ENCODE assay signal across 16 cellular contexts in the genomic region with DNA sequence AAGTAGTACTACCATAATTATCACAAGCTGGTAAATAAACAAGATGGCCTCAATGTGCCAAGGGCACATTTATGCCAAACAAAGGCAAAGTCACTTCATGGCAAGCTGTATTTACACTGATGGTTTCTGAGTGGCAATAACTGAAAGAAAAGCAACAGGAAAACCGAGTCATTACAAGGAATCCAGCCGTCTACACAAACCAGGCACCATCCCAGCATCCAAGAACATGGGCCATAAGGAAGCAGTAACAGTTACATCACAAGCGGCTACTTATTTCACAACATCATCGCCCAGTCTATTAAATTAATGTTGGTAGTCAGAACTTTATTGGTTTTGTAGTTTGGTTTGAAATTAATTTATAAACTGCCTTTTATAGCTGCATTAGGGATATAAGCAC.
DNase-seq lines count a peak whose midpoint lies in the region; ATAC-seq and TF ChIP-seq lines count a peak whose summit lies in the region.
"Had no signal": no experiment of that assay in that cellular context is flagged by ENCODE, and none has a peak within 500 bp of the region (broad histone marks: within the 10 kb centered on the region; RNA-seq: fewer than 3 reads in every experiment).

No MANE protein-coding gene starts in this region.

- no peak for TF ChIP-seq CTCF in CD4-positive, alpha-beta T cell (IDR thresholded peaks at IDR 0.05)
- TF ChIP-seq CTCF in KMS-11 (conservative IDR thresholded peaks at IDR 0.05; ENCODE audit: low read depth, low read length) = no peak; the same call in 1 of the 2 replicates
- no peak for TF ChIP-seq CTCF in fibroblast of villous mesenchyme (IDR thresholded peaks at IDR 0.05; ENCODE audit: insufficient read depth, low read depth, low read length)

- POLR2A ChIA-PET in CD4-positive, alpha-beta T cell (lab: Charles Lee) = interaction anchor here (0.8 kb wide), 1 partner anchor 78 kb away, joined by 3 read pairs; no protein-coding TSS in a partner anchor

- DNase-seq in CD4-positive, alpha-beta T cell = no peak
- DNase-seq in T-helper 17 cell (no peak), fibroblast of villous mesenchyme (ENCODE audit: low read depth) (peak; percentile 73), NCI-H82 (lab: John Stamatoyannopoulos, UW) (no peak)
- DNase-seq: activated CD8-positive, alpha-beta memory T cell treated with anti-CD3 and anti-CD28 coated beads, Interleukin-2, amount 50 U/mL, for 48 hours; DMS79 treated with DMSO at 0.1 percent for 48 hours; dorsolateral prefrontal cortex; hypothalamus; mucosa of descending colon; NCI-H1436 treated with DMSO at 0.1 percent for 48 hours; SJCRH30; stomach had no signal

- ATAC-seq in CD4-positive, alpha-beta T cell (ENCODE audit: poor library complexity) = no peak
- no peak for ATAC-seq in T-helper 17 cell
- no peak for ATAC-seq in GM21529 (IDR thresholded peaks at IDR 0.05; ENCODE audit: unreplicated experiment)
- no peak for ATAC-seq in GM21526 (IDR thresholded peaks at IDR 0.05; ENCODE audit: low FRiP score, unreplicated experiment)
- no peak for ATAC-seq in HG02763 (IDR thresholded peaks at IDR 0.05; ENCODE audit: unreplicated experiment)
- ATAC-seq: mucosa of descending colon had no signal

- peak overlapping the region; percentile 70 for H3K27ac Mint-ChIP-seq in CD4-positive, alpha-beta T cell
- peak overlapping the region; percentile 74 for H3K27ac Mint-ChIP-seq in T-helper 17 cell

- no peaks in the 10 kb centered on the region for H3K9me3 Mint-ChIP-seq in CD4-positive, alpha-beta T cell

- H3K27me3 Mint-ChIP-seq in CD4-positive, alpha-beta T cell = no peaks in the 10 kb centered on the region
- H3K27me3 Mint-ChIP-seq in T-helper 17 cell = no peaks in the 10 kb centered on the region

- H3K4me1 ChIP-seq in KMS-11 (ENCODE audit: low read depth, poor library complexity, severe bottlenecking) = peaks cover 48% of the 10 kb centered on the region
- H3K4me1 ChIP-seq: SJCRH30 had no signal

- no peaks in the 10 kb centered on the region for H3K36me3 Mint-ChIP-seq in CD4-positive, alpha-beta T cell (ENCODE audit: low read depth)
- H3K36me3 Mint-ChIP-seq in T-helper 17 cell (ENCODE audit: low read depth) = no peaks in the 10 kb centered on the region

- peak overlapping the region; percentile 79 for H3K4me3 ChIP-seq in KMS-11 (IDR thresholded peaks at IDR 0.05; ENCODE audit: insufficient read depth, low read depth, low read length)
- no peak overlapping the region for H3K4me3 ChIP-seq in fibroblast of villous mesenchyme (ENCODE audit: low read depth, low read length)
- H3K4me3 ChIP-seq: dorsolateral prefrontal cortex, mucosa of descending colon, SJCRH30, stomach had no signal

- CTCF ChIA-PET in CD4-positive, alpha-beta T cell (lab: Charles Lee) = interaction anchor here (0.6 kb wide), 1 partner anchor 750 kb away, joined by 3 read pairs; the partner anchor contains the start of gene UTS2

- H3K4me2 ChIP-seq in KMS-11 = peak overlapping the region; percentile 93

- intact Hi-C loops in CD4-positive, alpha-beta T cell (cut with DNase I, micrococcal nuclease) = no loop called here

- no peaks in the 10 kb centered on the region for H3K36me3 ChIP-seq in KMS-11 (ENCODE audit: insufficient read depth)
- H3K36me3 ChIP-seq: stomach had no signal

- no peaks in the 10 kb centered on the region for H3K27me3 ChIP-seq in CD4-positive, alpha-beta T cell (ENCODE audit: control insufficient read depth, insufficient read depth, low read length)
- no peaks in the 10 kb centered on the region for H3K27me3 ChIP-seq in KMS-11 (ENCODE audit: insufficient read depth, low read depth)
- H3K27me3 ChIP-seq: dorsolateral prefrontal cortex, SJCRH30, stomach had no signal

- peaks cover 35% of the 10 kb centered on the region for H3K4me1 Mint-ChIP-seq in CD4-positive, alpha-beta T cell (ENCODE audit: low read depth)
- peaks cover 18% of the 10 kb centered on the region for H3K4me1 Mint-ChIP-seq in T-helper 17 cell

- H4K20me1 ChIP-seq in KMS-11 (ENCODE audit: insufficient read depth) = no peaks in the 10 kb centered on the region

- no peak overlapping the region for H3K27ac ChIP-seq in CD4-positive, alpha-beta T cell (ENCODE audit: low read depth, low read length)
- H3K27ac ChIP-seq in KMS-11 = peak overlapping the region; percentile 71
- H3K27ac ChIP-seq: SJCRH30 had no signal

- H3K9ac ChIP-seq in KMS-11 = no peak overlapping the region

- peaks cover 8% of the 10 kb centered on the region; the same call in 1 of the 2 replicates for H3K79me2 ChIP-seq in KMS-11 (ENCODE audit: insufficient read depth, low read depth)

- no peak overlapping the region for H2AFZ ChIP-seq in KMS-11 (ENCODE audit: low read depth)

- H3K9me3 ChIP-seq in CD4-positive, alpha-beta T cell (ENCODE audit: control insufficient read depth, low read length) = no peaks in the 10 kb centered on the region
- H3K9me3 ChIP-seq in T-helper 17 cell (ENCODE audit: control insufficient read depth, low read length, poor library complexity, severe bottlenecking) = no peaks in the 10 kb centered on the region
- H3K9me3 ChIP-seq: mucosa of descending colon, SJCRH30, stomach had no signal

- peak overlapping the region; percentile 30 for H3K4me3 Mint-ChIP-seq in CD4-positive, alpha-beta T cell
- peak overlapping the region; percentile 12 for H3K4me3 Mint-ChIP-seq in T-helper 17 cell
